ENCODE assay signal across 13 cellular contexts in genomic region chr10:80491251-80492102, GRCh38. TPM values are rescaled to one million over a fixed set of nuclear protein-coding genes. Genes with fewer than 3 reads are reported as not detected.
DNase-seq lines count a peak whose midpoint lies in the region; ATAC-seq and TF ChIP-seq lines count a peak whose summit lies in the region.
"Had no signal": no experiment of that assay in that cellular context is flagged by ENCODE, and none has a peak within 500 bp of the region (broad histone marks: within the 10 kb centered on the region; RNA-seq: fewer than 3 reads in every experiment).

No MANE protein-coding gene starts in this region.

- H3K4me1 Mint-ChIP-seq in CD14-positive monocyte, result peaks cover 99% of the 10 kb centered on the region

- peak; percentile 50 for ATAC-seq in lung (ENCODE audit: insufficient read depth, low FRiP score)

- peaks cover 0 to 23% of the 10 kb centered on the region in 2 donors for H3K36me3 ChIP-seq in lung (ENCODE audit: control insufficient read depth in 2 of 2, insufficient read depth in 2 of 2, low read length in 2 of 2)
- peaks cover 0 to 47% (median 0%) of the 10 kb centered on the region in 3 donors for H3K36me3 ChIP-seq in tibial nerve
- H3K36me3 ChIP-seq in brain microvascular endothelial cell (replicated peaks), result peaks cover 40% of the 10 kb centered on the region

- TF ChIP-seq CTCF in CD14-positive monocyte (IDR thresholded peaks at IDR 0.05), result no peak
- no peak for TF ChIP-seq CTCF in lung (IDR thresholded peaks at IDR 0.05; ENCODE audit: control extremely low read depth, extremely low read depth)
- no peak for TF ChIP-seq CTCF in tibial nerve (IDR thresholded peaks at IDR 0.05)
- TF ChIP-seq CTCF in brain microvascular endothelial cell (IDR thresholded peaks at IDR 0.05; ENCODE audit: low read depth, low read length, missing control alignments), result no peak

- peaks cover 0 to 12% (median 0%) of the 10 kb centered on the region in 7 donors for H3K9me3 Mint-ChIP-seq in CD14-positive monocyte

- H3K4me3 ChIP-seq in lung (no peak overlapping the region), tibial nerve (no peak overlapping the region), brain microvascular endothelial cell (ENCODE audit: low read depth, low read length) (no peak overlapping the region)

- peak overlapping the region in 1 of 2 donors; percentile 59 for H3K4me3 Mint-ChIP-seq in CD14-positive monocyte

- H3K4me1 ChIP-seq in lung (ENCODE audit: control insufficient read depth in 2 of 2, insufficient read depth in 2 of 2, low read length in 2 of 2) (peaks cover 4 to 44% of the 10 kb centered on the region in 2 donors), tibial nerve (peaks cover 0 to 100% (median 73%) of the 10 kb centered on the region in 4 donors)

- H3K27me3 Mint-ChIP-seq in CD14-positive monocyte (ENCODE audit: low read depth in 3 of 3), result peaks cover 0 to 2% (median 0%) of the 10 kb centered on the region in 3 donors

- peak overlapping the region; percentile 80 to 97 (median 90) for H3K27ac Mint-ChIP-seq in CD14-positive monocyte

- TF ChIP-seq POLR2A in tibial nerve (IDR thresholded peaks at IDR 0.05), result no peak

- peak in 1 of 2 donors; percentile 53 for TF ChIP-seq EP300 in tibial nerve (IDR thresholded peaks at IDR 0.05)

- no peaks in the 10 kb centered on the region for H3K9me3 ChIP-seq in lung (ENCODE audit: control insufficient read depth in 2 of 2, insufficient read depth in 1 of 2, low read length in 1 of 2)
- peaks cover 0 to 5% (median 0%) of the 10 kb centered on the region in 4 donors for H3K9me3 ChIP-seq in tibial nerve

- H3K27me3 ChIP-seq in lung (ENCODE audit: control insufficient read depth, insufficient read depth) (no peaks in the 10 kb centered on the region), tibial nerve (no peaks in the 10 kb centered on the region), brain microvascular endothelial cell (replicated peaks) (no peaks in the 10 kb centered on the region)

- H3K27ac ChIP-seq in angular gyrus (ENCODE audit: low read depth, low read length) (peak overlapping the region; percentile 2), lung (ENCODE audit: low read depth in 1 of 2, low read length in 1 of 2) (peak overlapping the region in 1 of 2 donors; percentile 85), tibial nerve (peak overlapping the region in 2 of 4 donors; percentile 34 to 62), brain microvascular endothelial cell (no peak overlapping the region)
- H3K27ac ChIP-seq: WERI-Rb-1 had no signal

- H3K36me3 Mint-ChIP-seq in CD14-positive monocyte, result peaks cover 63 to 70% of the 10 kb centered on the region in 2 donors

- DNase-seq in CD14-positive monocyte (ENCODE audit: low spot score) (peak; percentile 64), MV-4-11 (lab: John Stamatoyannopoulos, UW) (peak; percentile 85), lung (ENCODE audit: low spot score) (peak; percentile 78), tibial nerve (ENCODE audit: low spot score in 2 of 2) (no peak), activated gamma-delta T cell (lab: John Stamatoyannopoulos, UW) (no peak), brain microvascular endothelial cell (no peak), HPDE6-E6E7 (ENCODE audit: extremely low spot score) (no peak)
- DNase-seq: Karpas-422, left cardiac atrium, NCI-H82, WERI-Rb-1 had no signal

- WGBS in lung, 2 donors, result 59 to 65% methylated on average over 7 of the region's 7 CpGs
- WGBS in tibial nerve, 2 donors, result 82 to 85% methylated on average over 7 of the region's 7 CpGs

- intact Hi-C loops in CD14-positive monocyte (cut with micrococcal nuclease), result no loop called here

- in situ Hi-C loops in brain microvascular endothelial cell (cut with HindIII; ENCODE audit: low pct_ligation_motif_present, low sequenced_read_pairs), result no loop called here

RNA-seq across cellular contexts. Expression of gene TSPAN14, which starts 37.4 kb away (rescaled TPM):
- polyA plus RNA-seq in CD14-positive monocyte (100 to 1,000 TPM; 123 to 160 TPM), lung (100 to 1,000 TPM in 1 of 2 donors, 10 to 100 TPM in 1; 40.9 to 187 TPM)
- total RNA-seq in lung (100 to 1,000 TPM in 1 of 2 donors, 10 to 100 TPM in 1; 67.3 to 164 TPM), tibial nerve (100 to 1,000 TPM; 123 to 163 (median 150) TPM)

RNA-seq across cellular contexts. Expression of gene SH2D4B, which starts 46.2 kb away (rescaled TPM):
- polyA plus RNA-seq in CD14-positive monocyte (not detected), lung (under 1 TPM; 0.20 to 0.23 TPM)
- total RNA-seq in lung (under 1 TPM; 0.12 to 0.28 TPM), tibial nerve (not detected)
- total RNA-seq: fibroblast of lung had no signal
- polyA plus RNA-seq: fibroblast of lung had no signal

Comparison
In these comparisons a context has a peak if more than half of its experiments do, and no peak if none do; other contexts are left out.
1. DNase-seq: peak in CD14-positive monocyte (single experiment), MV-4-11 (single experiment) and lung (single experiment); none in tibial nerve (0 of 2), activated gamma-delta T cell (single experiment), brain microvascular endothelial cell (single experiment) and HPDE6-E6E7 (single experiment).